In the genomic region with DNA sequence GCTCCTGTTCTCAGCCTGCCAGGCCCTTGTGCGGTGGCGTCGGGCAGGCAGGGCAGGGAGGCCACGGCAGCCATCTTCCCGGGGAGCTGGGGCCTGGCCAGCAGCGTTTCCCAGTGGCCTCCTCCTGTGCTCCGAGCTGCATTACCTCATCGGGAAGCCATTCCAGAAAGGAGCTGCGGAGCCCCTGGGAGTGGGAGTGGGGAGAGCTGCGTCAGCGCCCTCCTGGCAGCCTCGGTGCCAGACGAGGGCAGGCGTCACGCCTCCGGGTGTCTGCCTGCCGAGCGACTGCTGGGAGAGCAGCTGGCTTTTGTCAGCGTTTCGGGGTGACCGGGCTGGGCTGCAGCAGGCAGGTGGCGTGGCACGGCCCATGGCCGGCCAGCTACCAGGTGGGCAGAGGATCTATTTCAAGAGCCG, we compare ENCODE assay signal across 1 cellular context.
TF ChIP-seq lines count a peak whose summit lies in the region.

No MANE protein-coding gene starts in this region.

TF ChIP-seq in SK-N-SH, 30 proteins besides CTCF, POLR2A, EP300 and RAD21 (continued from another document):
- TF ChIP-seq, protein P1, sequence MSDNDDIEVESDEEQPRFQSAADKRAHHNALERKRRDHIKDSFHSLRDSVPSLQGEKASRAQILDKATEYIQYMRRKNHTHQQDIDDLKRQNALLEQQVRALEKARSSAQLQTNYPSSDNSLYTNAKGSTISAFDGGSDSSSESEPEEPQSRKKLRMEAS (IDR thresholded peaks at IDR 0.05; ENCODE audit: low read depth) = peak; percentile 92
- TF ChIP-seq FOSL2 (IDR thresholded peaks at IDR 0.05; ENCODE audit: borderline replicate concordance, low read depth) (peak; percentile 53; the same call in 1 of the 2 replicates), NRF1 (IDR thresholded peaks at IDR 0.05; ENCODE audit: low read depth, low read length) (no peak), RFX5 (IDR thresholded peaks at IDR 0.05; ENCODE audit: low read length) (no peak), RXRA (IDR thresholded peaks at IDR 0.05; ENCODE audit: borderline replicate concordance, low read depth) (peak; percentile 80; the same call in 1 of the 2 replicates), NFIC (IDR thresholded peaks at IDR 0.05; ENCODE audit: borderline replicate concordance) (peak; percentile 79), SMC3 (IDR thresholded peaks at IDR 0.05; ENCODE audit: low read depth, low read length) (peak; percentile 29; the same call in 1 of the 2 replicates), GABPA (IDR thresholded peaks at IDR 0.05; ENCODE audit: low read depth) (no peak), YY1 (IDR thresholded peaks at IDR 0.05; ENCODE audit: low read depth) (peak; percentile 89), TEAD4 (IDR thresholded peaks at IDR 0.05; ENCODE audit: borderline replicate concordance, insufficient read depth) (peak; percentile 86), CHD2 (IDR thresholded peaks at IDR 0.05; ENCODE audit: low read length, partially characterized antibody) (peak; percentile 85), JUND (IDR thresholded peaks at IDR 0.05) (peak; percentile 58; the same call in 1 of the 2 replicates), ELF1 (IDR thresholded peaks at IDR 0.05) (no peak), MXI1 (IDR thresholded peaks at IDR 0.05; ENCODE audit: low read depth, low read length) (no peak), GATA2 (CRISPR knock-in tag; IDR thresholded peaks at IDR 0.05) (0 out of 2 replicates have a peak, but pooled peaks have one; percentile 34), MEF2A (IDR thresholded peaks at IDR 0.05; ENCODE audit: borderline replicate concordance, low read depth) (no peak; the same call in 1 of the 2 replicates), SIN3A (IDR thresholded peaks at IDR 0.05; ENCODE audit: borderline replicate concordance, low read depth, low read length) (peak; percentile 74; the same call in 1 of the 2 replicates), RCOR1 (IDR thresholded peaks at IDR 0.05; ENCODE audit: low read length) (peak; percentile 51; the same call in 1 of the 2 replicates), FOXJ3 (CRISPR knock-in tag; IDR thresholded peaks at IDR 0.05) (peak; percentile 68; the same call in 1 of the 2 replicates)
- TF ChIP-seq, protein P2, sequence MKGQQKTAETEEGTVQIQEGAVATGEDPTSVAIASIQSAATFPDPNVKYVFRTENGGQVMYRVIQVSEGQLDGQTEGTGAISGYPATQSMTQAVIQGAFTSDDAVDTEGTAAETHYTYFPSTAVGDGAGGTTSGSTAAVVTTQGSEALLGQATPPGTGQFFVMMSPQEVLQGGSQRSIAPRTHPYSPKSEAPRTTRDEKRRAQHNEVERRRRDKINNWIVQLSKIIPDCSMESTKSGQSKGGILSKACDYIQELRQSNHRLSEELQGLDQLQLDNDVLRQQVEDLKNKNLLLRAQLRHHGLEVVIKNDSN (IDR thresholded peaks at IDR 0.05; ENCODE audit: borderline replicate concordance, low read depth) = peak; percentile 26
- TF ChIP-seq, protein P3, sequence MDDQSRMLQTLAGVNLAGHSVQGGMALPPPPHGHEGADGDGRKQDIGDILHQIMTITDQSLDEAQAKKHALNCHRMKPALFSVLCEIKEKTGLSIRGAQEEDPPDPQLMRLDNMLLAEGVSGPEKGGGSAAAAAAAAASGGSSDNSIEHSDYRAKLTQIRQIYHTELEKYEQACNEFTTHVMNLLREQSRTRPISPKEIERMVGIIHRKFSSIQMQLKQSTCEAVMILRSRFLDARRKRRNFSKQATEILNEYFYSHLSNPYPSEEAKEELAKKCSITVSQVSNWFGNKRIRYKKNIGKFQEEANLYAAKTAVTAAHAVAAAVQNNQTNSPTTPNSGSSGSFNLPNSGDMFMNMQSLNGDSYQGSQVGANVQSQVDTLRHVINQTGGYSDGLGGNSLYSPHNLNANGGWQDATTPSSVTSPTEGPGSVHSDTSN (IDR thresholded peaks at IDR 0.05) = peak; percentile 83
- TF ChIP-seq, protein P4, sequence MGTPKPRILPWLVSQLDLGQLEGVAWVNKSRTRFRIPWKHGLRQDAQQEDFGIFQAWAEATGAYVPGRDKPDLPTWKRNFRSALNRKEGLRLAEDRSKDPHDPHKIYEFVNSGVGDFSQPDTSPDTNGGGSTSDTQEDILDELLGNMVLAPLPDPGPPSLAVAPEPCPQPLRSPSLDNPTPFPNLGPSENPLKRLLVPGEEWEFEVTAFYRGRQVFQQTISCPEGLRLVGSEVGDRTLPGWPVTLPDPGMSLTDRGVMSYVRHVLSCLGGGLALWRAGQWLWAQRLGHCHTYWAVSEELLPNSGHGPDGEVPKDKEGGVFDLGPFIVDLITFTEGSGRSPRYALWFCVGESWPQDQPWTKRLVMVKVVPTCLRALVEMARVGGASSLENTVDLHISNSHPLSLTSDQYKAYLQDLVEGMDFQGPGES (IDR thresholded peaks at IDR 0.05; ENCODE audit: low read depth, low read length) = no peak
TF ChIP-seq in SK-N-SH: peak in this region for 20.
